9 cellular contexts compared by ENCODE assay signal in genomic region chr10:8060010-8060703, GRCh38. TPM values are rescaled to one million over a fixed set of nuclear protein-coding genes. Genes with fewer than 3 reads are reported as not detected.
A peak's percentile ranks its signal among the peaks of the same experiment; 100 is the strongest.
DNase-seq lines count a peak whose midpoint lies in the region; ATAC-seq and TF ChIP-seq lines count a peak whose summit lies in the region.
"Had no signal": no experiment of that assay in that cellular context is flagged by ENCODE, and none has a peak within 500 bp of the region (broad histone marks: within the 10 kb centered on the region; RNA-seq: fewer than 3 reads in every experiment).

No MANE protein-coding gene starts in this region.

- H3K27ac ChIP-seq in epithelial cell of prostate (peak overlapping the region; percentile 92), thoracic aorta (no peak overlapping the region), thyroid gland (no peak overlapping the region)
- H3K27ac ChIP-seq: VCaP had no signal

- TF ChIP-seq CTCF in thoracic aorta (IDR thresholded peaks at IDR 0.05) (no peak), thyroid gland (IDR thresholded peaks at IDR 0.05) (no peak)

- H3K27me3 ChIP-seq in thoracic aorta (replicated peaks; ENCODE audit: insufficient read depth) = peaks cover 6% of the 10 kb centered on the region
- H3K27me3 ChIP-seq in thyroid gland = no peaks in the 10 kb centered on the region

- H3K4me1 ChIP-seq in thoracic aorta (ENCODE audit: control insufficient read depth in 1 of 2, low read depth in 2 of 2) (peaks cover 0 to 2% of the 10 kb centered on the region in 2 donors), thyroid gland (peaks cover 0 to 3% of the 10 kb centered on the region in 2 donors)

- intact Hi-C loops in thyroid gland (cut with DNase I) = no loop called here

- H3K9me3 ChIP-seq in thoracic aorta (no peaks in the 10 kb centered on the region), thyroid gland (no peaks in the 10 kb centered on the region)

- 60 to 63% methylated on average over 15 of the region's 15 CpGs for WGBS in thyroid gland, 2 donors

- ATAC-seq in GM19023 (IDR thresholded peaks at IDR 0.05; ENCODE audit: unreplicated experiment) (peak; percentile 35), HG02938 (IDR thresholded peaks at IDR 0.05; ENCODE audit: unreplicated experiment) (peak; percentile 25), thoracic aorta (ENCODE audit: insufficient number of reproducible peaks, low FRiP score, low read depth) (no peak)

- peak; percentile 50 for DNase-seq in T-helper 9 cell
- DNase-seq in epithelial cell of prostate (ENCODE audit: low read depth, low spot score) = no peak
- no peak for DNase-seq in thoracic aorta (ENCODE audit: low spot score)
- DNase-seq in thyroid gland = no peak
- no peak for DNase-seq in NOMO-1 (lab: John Stamatoyannopoulos, UW; ENCODE audit: unreplicated experiment in 2 of 2)
- no peak for DNase-seq in GM03348 (ENCODE audit: low spot score)

- TF ChIP-seq POLR2A in thyroid gland (IDR thresholded peaks at IDR 0.05) = no peak

- H3K4me3 ChIP-seq in thoracic aorta (peak overlapping the region; percentile 11), thyroid gland (replicated peaks in 1 of 3) (no peak overlapping the region)

- H3K36me3 ChIP-seq in thoracic aorta (no peaks in the 10 kb centered on the region), thyroid gland (peaks cover 0 to 4% of the 10 kb centered on the region in 2 donors)

RNA-seq across cellular contexts. Expression of gene GATA3, which starts 5.7 kb away (rescaled TPM):
- total RNA-seq in thoracic aorta (not detected), thyroid gland (1 to 10 TPM; 1.1 to 3.8 (median 1.9) TPM)
